Comparison of ENCODE assay signal across 29 cellular contexts in the genomic region with DNA sequence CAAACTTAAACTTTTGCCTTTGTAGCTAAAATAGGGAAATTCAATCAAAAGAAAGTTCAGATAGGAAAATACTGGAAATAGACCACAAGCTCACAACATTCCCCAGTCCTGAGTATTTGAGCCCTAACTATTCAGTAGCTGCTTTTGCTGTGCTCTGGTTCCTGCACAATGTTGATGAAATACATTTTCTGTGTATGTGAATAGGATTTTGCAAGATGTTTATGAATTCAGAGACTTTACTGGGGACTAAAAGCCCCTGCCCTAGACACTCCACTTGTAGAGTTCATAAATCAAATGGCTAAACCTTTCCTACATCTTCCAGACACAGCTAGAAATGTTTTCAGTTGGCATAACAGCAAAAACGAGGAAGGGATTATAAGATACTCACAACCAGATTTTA.
"Had no signal": no experiment of that assay in that cellular context is flagged by ENCODE, and none has a peak within 500 bp of the region (broad histone marks: within the 10 kb centered on the region; RNA-seq: fewer than 3 reads in every experiment).

No MANE protein-coding gene starts in this region.

- DNase-seq: activated CD4-positive, alpha-beta T cell treated with anti-CD3 and anti-CD28 coated beads for 48 hours; activated CD4-positive, alpha-beta T cell treated with anti-CD3 and anti-CD28 coated beads, Interleukin-2, amount 50 U/mL, for 1 hour; activated CD4-positive, alpha-beta T cell treated with anti-CD3 and anti-CD28 coated beads, Interleukin-2, amount 50 U/mL, for 48 hours; activated CD8-positive, alpha-beta memory T cell treated with anti-CD3 and anti-CD28 coated beads for 24 hours; activated CD8-positive, alpha-beta T cell treated with anti-CD3 and anti-CD28 coated beads for 36 hours; activated effector memory CD4-positive, alpha-beta T cell treated with Interleukin-2 at 50 U/mL for 16 hours; activated gamma-delta T cell treated with Interleukin-2 at 50 U/mL for 16 hours; activated naive CD4-positive, alpha-beta T cell treated with anti-CD3 and anti-CD28 coated beads, Interleukin-2, amount 50 U/mL, for 16 hours; activated naive CD4-positive, alpha-beta T cell treated with Interleukin-2 at 50 U/mL for 16 hours; activated T-cell treated with anti-CD3 and anti-CD28 coated beads, Interleukin-2, amount 50 U/mL, for 4 hours; adrenal gland; central memory CD4-positive, alpha-beta T cell; cerebellar nuclear complex; colonic mucosa; effector CD8-positive, alpha-beta T cell; esophagus squamous epithelium; foreskin fibroblast; head of caudate nucleus; T-helper 1 cell; T-helper 17 cell; T1000 had no signal

- H3K4me3 ChIP-seq: adrenal gland, ascending aorta, breast epithelium, cardiac muscle cell, colonic mucosa, esophagus squamous epithelium had no signal

- H3K27me3 ChIP-seq: ascending aorta, cardiac muscle cell, colonic mucosa had no signal

- H3K4me1 Mint-ChIP-seq: activated T-helper 17 cell treated with anti-CD3 and anti-CD28 coated beads, Interleukin-2, amount 50 U/mL, for 72 hours; brain; T-helper 17 cell had no signal

- H3K9me3 Mint-ChIP-seq: activated CD8-positive, alpha-beta T cell treated with anti-CD3 and anti-CD28 coated beads for 36 hours; activated T-cell treated with anti-CD3 and anti-CD28 coated beads, Interleukin-2, amount 50 U/mL, for 4 hours; activated T-helper 17 cell treated with anti-CD3 and anti-CD28 coated beads, Interleukin-2, amount 50 U/mL, for 72 hours; T-helper 2 cell treated with Interferon-gamma antibody and Interleukin-4, amounts not matched to agents 5 μg/mL and 100 μg/mL, for 36 hours had no signal

- H3K36me3 Mint-ChIP-seq: activated naive CD8-positive, alpha-beta T cell; brain had no signal

- ATAC-seq: activated CD8-positive, alpha-beta T cell treated with anti-CD3 and anti-CD28 coated beads for 36 hours; activated T-cell treated with anti-CD3 and anti-CD28 coated beads, Interleukin-2, amount 50 U/mL, for 4 hours; activated T-helper 17 cell treated with anti-CD3 and anti-CD28 coated beads, Interleukin-2, amount 50 U/mL, for 72 hours; T-helper 17 cell had no signal

- H3K36me3 ChIP-seq: adrenal gland, ascending aorta, breast epithelium, cardiac muscle cell, colonic mucosa, esophagus squamous epithelium had no signal

- H3K9me3 ChIP-seq: adrenal gland, ascending aorta, breast epithelium, colonic mucosa, esophagus squamous epithelium had no signal

- H3K27ac ChIP-seq: adrenal gland, ascending aorta, breast epithelium, cardiac muscle cell, colonic mucosa, epithelial cell of prostate, esophagus squamous epithelium had no signal

- H3K4me1 ChIP-seq: adrenal gland, ascending aorta, breast epithelium, colonic mucosa, esophagus squamous epithelium had no signal

- H3K27ac Mint-ChIP-seq: activated CD8-positive, alpha-beta T cell treated with anti-CD3 and anti-CD28 coated beads for 36 hours; activated naive CD8-positive, alpha-beta T cell; activated T-helper 17 cell treated with anti-CD3 and anti-CD28 coated beads, Interleukin-2, amount 50 U/mL, for 72 hours; brain; T-helper 17 cell; T-helper 2 cell treated with Interferon-gamma antibody and Interleukin-4, amounts not matched to agents 5 μg/mL and 100 μg/mL, for 36 hours had no signal

- H3K4me3 Mint-ChIP-seq: activated CD8-positive, alpha-beta T cell treated with anti-CD3 and anti-CD28 coated beads for 36 hours; activated naive CD8-positive, alpha-beta T cell; activated T-cell treated with anti-CD3 and anti-CD28 coated beads, Interleukin-2, amount 50 U/mL, for 4 hours; activated T-helper 17 cell treated with anti-CD3 and anti-CD28 coated beads, Interleukin-2, amount 50 U/mL, for 72 hours; brain; T-helper 17 cell; T-helper 2 cell treated with Interferon-gamma antibody and Interleukin-4, amounts not matched to agents 5 μg/mL and 100 μg/mL, for 36 hours had no signal
